ENCODE assay signal across 1 cellular context in the genomic region with DNA sequence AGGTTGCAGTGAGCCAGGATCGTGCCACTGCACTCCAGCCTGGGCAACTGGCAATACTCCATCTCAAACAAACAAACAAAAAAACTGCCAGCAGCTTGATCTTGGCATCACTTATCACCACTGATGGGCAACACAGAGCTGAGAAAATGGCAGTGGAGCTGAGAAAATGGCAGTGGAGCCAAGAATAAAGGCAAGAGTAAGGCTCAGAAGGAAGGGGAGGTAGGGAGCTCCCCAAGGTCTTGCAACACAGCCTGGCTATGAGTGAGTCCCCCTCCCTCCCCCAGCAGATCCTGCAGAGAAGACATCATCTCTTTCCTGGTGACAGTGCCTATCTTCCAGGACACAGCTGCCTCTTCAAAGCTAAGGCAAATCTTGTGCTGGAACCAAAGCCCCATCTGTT.
A peak's percentile ranks its signal among the peaks of the same experiment; 100 is the strongest.
TF ChIP-seq lines count a peak whose summit lies in the region.

No MANE protein-coding gene starts in this region.

TF ChIP-seq in IMR-90, 13 proteins besides CTCF, POLR2A, EP300 and RAD21:
- peak; percentile 82 for TF ChIP-seq CEBPB (IDR thresholded peaks at IDR 0.05; ENCODE audit: low read depth, low read length)
- no peak for TF ChIP-seq CHD1 (IDR thresholded peaks at IDR 0.05; ENCODE audit: low read depth, low read length)
- peak; percentile 36; the same call in 1 of the 2 replicates for TF ChIP-seq MAZ (IDR thresholded peaks at IDR 0.05; ENCODE audit: borderline replicate concordance, low read depth, low read length)
